In the genomic region with DNA sequence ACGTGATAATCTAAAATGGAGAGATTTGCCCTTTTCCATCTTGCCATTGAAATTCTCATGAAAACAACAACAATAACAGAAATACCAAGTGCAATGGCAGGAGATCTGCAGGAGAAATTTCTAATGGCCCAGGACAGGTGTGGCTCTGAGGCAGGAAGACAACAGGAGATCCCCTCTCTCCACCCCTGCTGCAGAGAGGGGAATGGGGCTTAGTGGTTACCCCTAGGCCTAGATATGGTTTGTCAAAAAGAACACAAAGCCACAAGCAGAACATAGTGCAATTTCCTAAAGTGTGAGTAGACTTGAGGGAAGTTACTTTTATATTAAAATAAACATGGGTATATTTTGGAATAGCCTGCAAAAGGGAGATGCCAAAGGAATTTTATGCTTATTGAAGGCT, we compare ENCODE assay signal across 26 cellular contexts.
DNase-seq lines count a peak whose midpoint lies in the region; ATAC-seq, FAIRE-seq and TF ChIP-seq lines count a peak whose summit lies in the region.
"Had no signal": no experiment of that assay in that cellular context is flagged by ENCODE, and none has a peak within 500 bp of the region (broad histone marks: within the 10 kb centered on the region; RNA-seq: fewer than 3 reads in every experiment).

No MANE protein-coding gene starts in this region.

- H3K23ac ChIP-seq in H1 (ENCODE audit: insufficient read length): no peak overlapping the region

- no peak overlapping the region for H2BK5ac ChIP-seq in H1 (ENCODE audit: low read depth, low read length)

- peak; percentile 60 for ATAC-seq in activated naive CD8-positive, alpha-beta T cell treated with anti-CD3 and anti-CD28 coated beads, Interleukin-2, amount 10 ng/mL, durations not matched to agents 7 days and 5 days (ENCODE audit: low read depth)
- ATAC-seq in activated naive CD8-positive, alpha-beta T cell treated with anti-CD3 and anti-CD28 coated beads, Interleukin-2, amount 50 U/mL, for 24 hours: no peak
- ATAC-seq in psoas muscle: no peak
- ATAC-seq in GM19467 (IDR thresholded peaks at IDR 0.05; ENCODE audit: unreplicated experiment): no peak

- H2BK15ac ChIP-seq in H1 (ENCODE audit: low read length): no peak overlapping the region

- no peak overlapping the region for H2BK120ac ChIP-seq in H1 (replicated peaks; ENCODE audit: low read depth, low read length)

- no peak for FAIRE-seq in H1 (lab: Jason Lieb, UNC)
- FAIRE-seq: RCC 7860 had no signal

- H3K27ac Mint-ChIP-seq in activated naive CD8-positive, alpha-beta T cell treated with anti-CD3 and anti-CD28 coated beads, Interleukin-2, amount 10 ng/mL, durations not matched to agents 7 days and 5 days: no peak overlapping the region
- no peak overlapping the region for H3K27ac Mint-ChIP-seq in activated naive CD8-positive, alpha-beta T cell treated with anti-CD3 and anti-CD28 coated beads, Interleukin-2, amount 50 U/mL, for 24 hours
- no peak overlapping the region for H3K27ac Mint-ChIP-seq in activated T-cell treated with anti-CD3 and anti-CD28 coated beads, Interleukin-2, amount 50 U/mL, for 24 hours
- H3K27ac Mint-ChIP-seq: CD14-positive monocyte, HFFc6 had no signal

- intact Hi-C loops in psoas muscle (cut with DNase I): loop anchor here in 1 of 2 donors (5.0 kb wide), 1 partner anchor 138 kb away; no protein-coding TSS in a partner anchor

- H4K5ac ChIP-seq in H1 (ENCODE audit: insufficient read length, low read depth, low read length): no peak overlapping the region

- H2AFZ ChIP-seq in H1 (ENCODE audit: low read length) (no peak overlapping the region), osteoblast (ENCODE audit: low read length) (no peak overlapping the region)
- H2AFZ ChIP-seq: GM23248 had no signal

- peaks cover 14 to 16% of the 10 kb centered on the region in 2 experiments for H3K9me3 ChIP-seq in H1 (ENCODE audit: insufficient read depth in 2 of 2, low read depth in 1 of 2, low read length in 1 of 2)
- H3K9me3 ChIP-seq in psoas muscle: peaks cover 5% of the 10 kb centered on the region
- no peaks in the 10 kb centered on the region for H3K9me3 ChIP-seq in osteoblast (ENCODE audit: low read depth, low read length)
- H3K9me3 ChIP-seq: BE2C had no signal

- no peak for TF ChIP-seq POLR2A in H1 (IDR thresholded peaks at IDR 0.05; ENCODE audit: control extremely low read depth in 1 of 2, low read depth in 2 of 2, low read length in 2 of 2)

- H3K14ac ChIP-seq in H1 (ENCODE audit: insufficient read length): no peak overlapping the region

- peaks cover 3 to 8% (median 6%) of the 10 kb centered on the region in 4 experiments; a peak in 5 of 7 replicates for H3K4me1 ChIP-seq in H1 (replicated peaks in 1 of 4; ENCODE audit: control insufficient read depth in 3 of 4, insufficient read depth in 4 of 4, low read length in 3 of 4)
- peaks cover 17% of the 10 kb centered on the region for H3K4me1 ChIP-seq in psoas muscle
- peaks cover 12% of the 10 kb centered on the region for H3K4me1 ChIP-seq in osteoblast (ENCODE audit: insufficient read depth, low read length)

- DNase-seq in activated naive CD8-positive, alpha-beta T cell treated with anti-CD3 and anti-CD28 coated beads, Interleukin-2, amount 10 ng/mL, durations not matched to agents 7 days and 5 days: no peak
- no peak for DNase-seq in activated naive CD8-positive, alpha-beta T cell treated with anti-CD3 and anti-CD28 coated beads, Interleukin-2, amount 50 U/mL, for 24 hours
- DNase-seq in H1 (ENCODE audit: low read depth in 1 of 2, low spot score in 2 of 2) (no peak), psoas muscle (no peak), osteoblast (ENCODE audit: insufficient read length, low spot score, missing footprints) (no peak), 8988T (no peak)
- no peak for DNase-seq in activated T-cell treated with anti-CD3 and anti-CD28 coated beads, Interleukin-2, amount 50 U/mL, for 24 hours
- DNase-seq: ACHN, BE2C, Calu3, GM23248, HFFc6, NCI-H1105, NCI-H146, NCI-H1930, NCI-H2107, NCI-H446, NCI-H524 treated with DMSO at 0.1 percent for 48 hours, NCI-H774, SIG-M5, SK-N-SH had no signal

- H3K27me3 ChIP-seq in H1 (replicated peaks in 1 of 4; ENCODE audit: control insufficient read depth in 3 of 4, extremely low read depth in 1 of 4, insufficient read depth in 3 of 4, low read length in 3 of 4) (no peaks in the 10 kb centered on the region), psoas muscle (ENCODE audit: insufficient read depth in 3 of 3, low read length in 2 of 3) (no peaks in the 10 kb centered on the region), osteoblast (ENCODE audit: insufficient read depth, low read length) (no peaks in the 10 kb centered on the region)
- H3K27me3 ChIP-seq: BE2C had no signal

- no peak overlapping the region for H3K9ac ChIP-seq in H1 (replicated peaks in 1 of 4; ENCODE audit: extremely low read depth in 1 of 4, low read depth in 3 of 4, low read length in 3 of 4)
- H3K9ac ChIP-seq: GM23248, KMS-11, SK-N-SH had no signal

- WGBS in H1 (ENCODE audit: extremely low coverage in 1 of 2, insufficient coverage in 1 of 2, insufficient read length in 1 of 2, insufficient replicate concordance in 2 of 2, low coverage in 1 of 2, low lambda C conversion rate in 2 of 2, missing lambda C conversion rate in 1 of 2), 2 experiments: 100% methylated on average over 1 of the region's 1 CpG; no CpG with 5 or more reads in 1 of the 2 experiments
- WGBS in psoas muscle, 3 donors: 94 to 100% (median 95%) methylated on average over 1 of the region's 1 CpG

- no peak overlapping the region for H3K4ac ChIP-seq in H1 (replicated peaks; ENCODE audit: insufficient read length, low read depth, low read length)

- no peak overlapping the region for H3K4me3 ChIP-seq in H1 (ENCODE audit: extremely low read depth in 1 of 4, insufficient read depth in 2 of 4, low read depth in 3 of 4, low read length in 4 of 4)
- peak overlapping the region; percentile 78 for H3K4me3 ChIP-seq in psoas muscle
- no peak overlapping the region for H3K4me3 ChIP-seq in osteoblast (ENCODE audit: insufficient read depth, low read length)
- H3K4me3 ChIP-seq: GM23248, HAP-1 had no signal

- H3K36me3 Mint-ChIP-seq in activated naive CD8-positive, alpha-beta T cell treated with anti-CD3 and anti-CD28 coated beads, Interleukin-2, amount 10 ng/mL, durations not matched to agents 7 days and 5 days: peaks cover 5% of the 10 kb centered on the region
- peaks cover 10% of the 10 kb centered on the region for H3K36me3 Mint-ChIP-seq in activated naive CD8-positive, alpha-beta T cell treated with anti-CD3 and anti-CD28 coated beads, Interleukin-2, amount 50 U/mL, for 24 hours (ENCODE audit: low read depth)
- H3K36me3 Mint-ChIP-seq in activated T-cell treated with anti-CD3 and anti-CD28 coated beads, Interleukin-2, amount 50 U/mL, for 24 hours (ENCODE audit: low read depth): peaks cover 7% of the 10 kb centered on the region

- CTCF ChIA-PET in H1 (lab: Charles Lee; ENCODE audit: partially characterized antibody): no interaction called here

- H3K79me1 ChIP-seq in H1 (ENCODE audit: low read depth, low read length): no peaks in the 10 kb centered on the region

- no peak for TF ChIP-seq RAD21 in H1 (IDR thresholded peaks at IDR 0.05 in 1 of 2, conservative IDR thresholded peaks at IDR 0.05 in 1 of 2; ENCODE audit: low read depth in 2 of 2, low read length in 2 of 2)

- H2AK5ac ChIP-seq in H1 (ENCODE audit: low read depth, low read length): no peak overlapping the region

- H3K4me3 Mint-ChIP-seq in activated naive CD8-positive, alpha-beta T cell treated with anti-CD3 and anti-CD28 coated beads, Interleukin-2, amount 10 ng/mL, durations not matched to agents 7 days and 5 days: no peak overlapping the region
- H3K4me3 Mint-ChIP-seq in activated naive CD8-positive, alpha-beta T cell treated with anti-CD3 and anti-CD28 coated beads, Interleukin-2, amount 50 U/mL, for 24 hours: no peak overlapping the region
- H3K4me3 Mint-ChIP-seq in activated T-cell treated with anti-CD3 and anti-CD28 coated beads, Interleukin-2, amount 50 U/mL, for 24 hours: no peak overlapping the region
- H3K4me3 Mint-ChIP-seq: CD14-positive monocyte, HFFc6 had no signal

- no peak overlapping the region for H2BK20ac ChIP-seq in H1 (ENCODE audit: low read length)

- H3K27me3 Mint-ChIP-seq in activated naive CD8-positive, alpha-beta T cell treated with anti-CD3 and anti-CD28 coated beads, Interleukin-2, amount 10 ng/mL, durations not matched to agents 7 days and 5 days: peaks cover 8% of the 10 kb centered on the region
- H3K27me3 Mint-ChIP-seq in activated naive CD8-positive, alpha-beta T cell treated with anti-CD3 and anti-CD28 coated beads, Interleukin-2, amount 50 U/mL, for 24 hours: peaks cover 6% of the 10 kb centered on the region
- peaks cover 6% of the 10 kb centered on the region for H3K27me3 Mint-ChIP-seq in activated T-cell treated with anti-CD3 and anti-CD28 coated beads, Interleukin-2, amount 50 U/mL, for 24 hours

- H3K27ac ChIP-seq in H1 (ENCODE audit: low read depth, low read length) (no peak overlapping the region), psoas muscle (peak overlapping the region; percentile 96), osteoblast (ENCODE audit: low read depth, low read length) (no peak overlapping the region)
- H3K27ac ChIP-seq: GM23248, KMS-11 had no signal

- H3K23me2 ChIP-seq in H1 (ENCODE audit: low read depth, low read length): no peaks in the 10 kb centered on the region; the same call in 1 of the 2 replicates

- H2BK12ac ChIP-seq in H1 (ENCODE audit: low read depth, low read length): no peak overlapping the region

- H4K20me1 ChIP-seq in H1 (replicated peaks in 1 of 2; ENCODE audit: control insufficient read depth in 1 of 2, insufficient read depth in 2 of 2, low read length in 2 of 2): no peaks in the 10 kb centered on the region
- H4K20me1 ChIP-seq in osteoblast (ENCODE audit: insufficient read depth, low read length): no peaks in the 10 kb centered on the region

- H3K79me2 ChIP-seq in H1 (ENCODE audit: control insufficient read depth in 1 of 2, insufficient read depth in 2 of 2, low read length in 2 of 2): no peaks in the 10 kb centered on the region
- no peaks in the 10 kb centered on the region for H3K79me2 ChIP-seq in osteoblast (ENCODE audit: insufficient read depth, low read length)

- no peak for TF ChIP-seq EP300 in H1 (IDR thresholded peaks at IDR 0.05; ENCODE audit: borderline replicate concordance in 1 of 2, low read depth in 2 of 2, low read length in 2 of 2)

- peaks cover 16% of the 10 kb centered on the region for H3K9me3 Mint-ChIP-seq in activated naive CD8-positive, alpha-beta T cell treated with anti-CD3 and anti-CD28 coated beads, Interleukin-2, amount 10 ng/mL, durations not matched to agents 7 days and 5 days
- H3K9me3 Mint-ChIP-seq in activated naive CD8-positive, alpha-beta T cell treated with anti-CD3 and anti-CD28 coated beads, Interleukin-2, amount 50 U/mL, for 24 hours: peaks cover 21% of the 10 kb centered on the region
- peaks cover 9% of the 10 kb centered on the region for H3K9me3 Mint-ChIP-seq in activated T-cell treated with anti-CD3 and anti-CD28 coated beads, Interleukin-2, amount 50 U/mL, for 24 hours

- POLR2A ChIA-PET in activated naive CD8-positive, alpha-beta T cell treated with anti-CD3 and anti-CD28 coated beads, Interleukin-2, amount 10 ng/mL, durations not matched to agents 7 days and 5 days (lab: Charles Lee): no interaction called here
- POLR2A ChIA-PET in H1 (lab: Charles Lee; ENCODE audit: partially characterized antibody): no interaction called here

- no peak for TF ChIP-seq CTCF in H1 (IDR thresholded peaks at IDR 0.05; ENCODE audit: control extremely low read depth in 1 of 3, insufficient read depth in 1 of 3, low read depth in 1 of 3, low read length in 3 of 3)
- TF ChIP-seq CTCF in psoas muscle (IDR thresholded peaks at IDR 0.05): no peak
- TF ChIP-seq CTCF in osteoblast (IDR thresholded peaks at IDR 0.05; ENCODE audit: extremely low read depth, low read depth, low read length): no peak

- no peaks in the 10 kb centered on the region; a peak in 1 of 8 replicates for H3K36me3 ChIP-seq in H1 (ENCODE audit: control insufficient read depth in 2 of 4, insufficient read depth in 4 of 4, low read length in 3 of 4)
- H3K36me3 ChIP-seq in psoas muscle (ENCODE audit: insufficient read depth in 1 of 2, low read depth in 1 of 2): no peaks in the 10 kb centered on the region
- H3K36me3 ChIP-seq in osteoblast (ENCODE audit: insufficient read depth, low read length): no peaks in the 10 kb centered on the region
- H3K36me3 ChIP-seq: BE2C, HAP-1 had no signal

- peak overlapping the region; percentile 20 for H4K91ac ChIP-seq in H1 (replicated peaks; ENCODE audit: insufficient read length, low read length)

- H3K18ac ChIP-seq in H1 (ENCODE audit: extremely low read depth, low read length): no peak overlapping the region

- H3K4me2 ChIP-seq in H1 (ENCODE audit: insufficient read depth in 1 of 2, low read depth in 2 of 2, low read length in 2 of 2): no peak overlapping the region
- H3K4me2 ChIP-seq in osteoblast (ENCODE audit: insufficient read depth, low read length): no peak overlapping the region
- H3K4me2 ChIP-seq: KMS-11, SK-N-SH had no signal

- no peak overlapping the region for H3K56ac ChIP-seq in H1 (replicated peaks; ENCODE audit: insufficient read length, low read depth, low read length)

- H4K8ac ChIP-seq in H1 (ENCODE audit: extremely low read depth, insufficient read depth, low read length): no peak overlapping the region

- peaks cover 10% of the 10 kb centered on the region for H3K4me1 Mint-ChIP-seq in activated naive CD8-positive, alpha-beta T cell treated with anti-CD3 and anti-CD28 coated beads, Interleukin-2, amount 10 ng/mL, durations not matched to agents 7 days and 5 days
- peaks cover 5% of the 10 kb centered on the region for H3K4me1 Mint-ChIP-seq in activated naive CD8-positive, alpha-beta T cell treated with anti-CD3 and anti-CD28 coated beads, Interleukin-2, amount 50 U/mL, for 24 hours
- peaks cover 5% of the 10 kb centered on the region for H3K4me1 Mint-ChIP-seq in activated T-cell treated with anti-CD3 and anti-CD28 coated beads, Interleukin-2, amount 50 U/mL, for 24 hours (ENCODE audit: low read depth)
